ENCODE assay signal across 8 cellular contexts in genomic region chr6:73694711-73695411, GRCh38. TPM values are rescaled to one million over a fixed set of nuclear protein-coding genes. Genes with fewer than 3 reads are reported as not detected.
DNase-seq lines count a peak whose midpoint lies in the region; ATAC-seq and TF ChIP-seq lines count a peak whose summit lies in the region.

No MANE protein-coding gene starts in this region.

- H3K4me3 ChIP-seq in DND-41 (ENCODE audit: low read depth in 1 of 2, low read length in 2 of 2), result no peak overlapping the region
- peak overlapping the region; percentile 53 for H3K4me3 ChIP-seq in SJSA1
- no peak overlapping the region for H3K4me3 ChIP-seq in esophagus (ENCODE audit: low read depth in 1 of 2, low read length in 2 of 2)
- peak overlapping the region; percentile 85 for H3K4me3 ChIP-seq in osteoblast (ENCODE audit: insufficient read depth, low read length)
- peak overlapping the region in 1 of 4 donors; percentile 62 for H3K4me3 ChIP-seq in tibial nerve
- H3K4me3 ChIP-seq in mucosa of descending colon, result no peak overlapping the region

- 38 to 57% methylated on average over 5 of the region's 5 CpGs for WGBS in esophagus, 2 donors
- 67 to 74% methylated on average over 5 of the region's 5 CpGs for WGBS in tibial nerve, 2 donors

- TF ChIP-seq POLR2A in tibial nerve (IDR thresholded peaks at IDR 0.05) (no peak), erythroblast (IDR thresholded peaks at IDR 0.05; ENCODE audit: low read length) (no peak)

- no peaks in the 10 kb centered on the region for H3K9me3 ChIP-seq in DND-41 (ENCODE audit: insufficient read depth, low read length, severe bottlenecking)
- no peaks in the 10 kb centered on the region for H3K9me3 ChIP-seq in SJSA1 (replicated peaks)
- no peaks in the 10 kb centered on the region for H3K9me3 ChIP-seq in esophagus (ENCODE audit: control insufficient read depth in 2 of 2, insufficient read depth in 1 of 2, low read depth in 1 of 2, low read length in 1 of 2)
- H3K9me3 ChIP-seq in osteoblast (ENCODE audit: low read depth, low read length), result no peaks in the 10 kb centered on the region
- H3K9me3 ChIP-seq in tibial nerve, result no peaks in the 10 kb centered on the region
- no peaks in the 10 kb centered on the region for H3K9me3 ChIP-seq in mucosa of descending colon

- ATAC-seq in DND-41 (ENCODE audit: insufficient read depth, low read depth), result no peak
- no peak for ATAC-seq in GM21576 (IDR thresholded peaks at IDR 0.05; ENCODE audit: unreplicated experiment)
- ATAC-seq in mucosa of descending colon, result no peak

- H3K36me3 ChIP-seq in DND-41 (ENCODE audit: insufficient read depth, low read length) (no peaks in the 10 kb centered on the region), SJSA1 (peaks cover 12% of the 10 kb centered on the region), esophagus (ENCODE audit: control insufficient read depth in 2 of 2, insufficient read depth in 2 of 2, low read length in 1 of 2) (no peaks in the 10 kb centered on the region), osteoblast (ENCODE audit: insufficient read depth, low read length) (peaks cover 10% of the 10 kb centered on the region), tibial nerve (no peaks in the 10 kb centered on the region), mucosa of descending colon (ENCODE audit: low read depth) (no peaks in the 10 kb centered on the region)

- H3K4me2 ChIP-seq in DND-41 (ENCODE audit: insufficient read depth, low read length), result peak overlapping the region; percentile 77; the same call in 1 of the 2 replicates
- H3K4me2 ChIP-seq in osteoblast (ENCODE audit: insufficient read depth, low read length), result peak overlapping the region; percentile 89

- no peak for DNase-seq in DND-41
- peak in 1 of 2 experiments; percentile 69 for DNase-seq in SJSA1 (ENCODE audit: low read depth in 1 of 2, low spot score in 2 of 2)
- DNase-seq in osteoblast (ENCODE audit: insufficient read length, low spot score, missing footprints), result peak; percentile 87
- DNase-seq in tibial nerve (ENCODE audit: low spot score in 2 of 2), result no peak
- no peak for DNase-seq in erythroblast (lab: John Stamatoyannopoulos, UW)
- no peak for DNase-seq in mucosa of descending colon

- intact Hi-C loops in mucosa of descending colon (cut with DNase I, micrococcal nuclease), result no loop called here

- H2AFZ ChIP-seq in DND-41 (ENCODE audit: low read depth, low read length), result peak overlapping the region; percentile 87; the same call in 1 of the 2 replicates
- peak overlapping the region; percentile 82 for H2AFZ ChIP-seq in osteoblast (ENCODE audit: low read length)

- H3K27me3 ChIP-seq in DND-41 (ENCODE audit: insufficient read depth, low read length, poor library complexity) (peaks cover 28% of the 10 kb centered on the region), SJSA1 (replicated peaks) (no peaks in the 10 kb centered on the region), esophagus (ENCODE audit: control insufficient read depth in 1 of 2, insufficient read depth in 2 of 2, low read length in 2 of 2) (no peaks in the 10 kb centered on the region), osteoblast (ENCODE audit: insufficient read depth, low read length) (no peaks in the 10 kb centered on the region), tibial nerve (no peaks in the 10 kb centered on the region)

- TF ChIP-seq CTCF in DND-41 (IDR thresholded peaks at IDR 0.05; ENCODE audit: borderline replicate concordance, extremely low read depth, low read length, poor library complexity, severe bottlenecking) (no peak), osteoblast (IDR thresholded peaks at IDR 0.05; ENCODE audit: extremely low read depth, low read depth, low read length) (no peak), tibial nerve (IDR thresholded peaks at IDR 0.05) (no peak), mucosa of descending colon (IDR thresholded peaks at IDR 0.05) (no peak)

- H3K79me2 ChIP-seq in DND-41 (ENCODE audit: insufficient read depth, low read length) (peaks cover 5% of the 10 kb centered on the region; the same call in 1 of the 2 replicates), osteoblast (ENCODE audit: insufficient read depth, low read length) (peaks cover 31% of the 10 kb centered on the region)

- H3K9ac ChIP-seq in DND-41 (ENCODE audit: low read depth, low read length), result no peak overlapping the region

- H3K4me1 ChIP-seq in DND-41 (ENCODE audit: insufficient read depth, low read length) (peaks cover 27% of the 10 kb centered on the region), SJSA1 (replicated peaks) (peaks cover 36% of the 10 kb centered on the region), esophagus (ENCODE audit: control insufficient read depth in 2 of 2, insufficient read depth in 2 of 2, low read length in 1 of 2) (peaks cover 0 to 3% of the 10 kb centered on the region in 2 donors), osteoblast (ENCODE audit: insufficient read depth, low read length) (peaks cover 22% of the 10 kb centered on the region), tibial nerve (peaks cover 0 to 22% (median 4%) of the 10 kb centered on the region in 4 donors), mucosa of descending colon (ENCODE audit: low read depth) (peaks cover 13% of the 10 kb centered on the region)

- H3K27ac ChIP-seq in DND-41 (ENCODE audit: low read length) (no peak overlapping the region), SJSA1 (peak overlapping the region; percentile 79), esophagus (ENCODE audit: low read depth in 2 of 2, low read length in 1 of 2) (peak overlapping the region; percentile 66 to 75), osteoblast (ENCODE audit: low read depth, low read length) (peak overlapping the region; percentile 83), tibial nerve (peak overlapping the region in 2 of 4 donors; percentile 23 to 89)

- H4K20me1 ChIP-seq in DND-41 (ENCODE audit: insufficient read depth, low read length) (no peaks in the 10 kb centered on the region), osteoblast (ENCODE audit: insufficient read depth, low read length) (no peaks in the 10 kb centered on the region)

- TF ChIP-seq EP300 in tibial nerve (IDR thresholded peaks at IDR 0.05), result no peak

RNA-seq across cellular contexts. Expression of gene CD109, which starts 1.1 kb away (rescaled TPM):
- total RNA-seq in SJSA1 (2014; rRNA removed; shearing (Covaris generic)), result 31.2 and 47.3 TPM in 2 replicates
- polyA plus RNA-seq in esophagus, result 1 to 10 TPM; 3.6 to 7.9 TPM
- total RNA-seq in osteoblast, result 85.5 and 93.4 TPM in 2 replicates
- total RNA-seq in tibial nerve, result 10 to 100 TPM in 3 of 4 donors, 1 to 10 TPM in 1; 7.8 to 19.0 (median 12.7) TPM
- 1 to 10 TPM; 1.7 to 9.1 (median 4.4) TPM for total RNA-seq in mucosa of descending colon

RNA-seq across cellular contexts. Expression of gene SLC17A5, which starts 41.1 kb away (rescaled TPM):
- total RNA-seq in SJSA1 (2014; rRNA removed; shearing (Covaris generic)), result 4.5 and 12.5 TPM in 2 replicates
- polyA plus RNA-seq in esophagus, result 1 to 10 TPM; 3.6 to 4.9 TPM
- 38.3 and 38.7 TPM in 2 replicates for total RNA-seq in osteoblast
- 10 to 100 TPM; 11.9 to 21.9 (median 16.8) TPM for total RNA-seq in tibial nerve
- total RNA-seq in mucosa of descending colon, result 10 to 100 TPM; 25.8 to 53.0 (median 42.3) TPM

Comparison
In these comparisons a context has a peak if more than half of its experiments do, and no peak if none do; other contexts are left out.
1. H3K4me3 ChIP-seq: peak in SJSA1 (single experiment) and osteoblast (single experiment); none in DND-41 (0 of 2), esophagus (0 of 2) and mucosa of descending colon (single experiment).